ENCODE assay signal across 11 cellular contexts in the genomic region with DNA sequence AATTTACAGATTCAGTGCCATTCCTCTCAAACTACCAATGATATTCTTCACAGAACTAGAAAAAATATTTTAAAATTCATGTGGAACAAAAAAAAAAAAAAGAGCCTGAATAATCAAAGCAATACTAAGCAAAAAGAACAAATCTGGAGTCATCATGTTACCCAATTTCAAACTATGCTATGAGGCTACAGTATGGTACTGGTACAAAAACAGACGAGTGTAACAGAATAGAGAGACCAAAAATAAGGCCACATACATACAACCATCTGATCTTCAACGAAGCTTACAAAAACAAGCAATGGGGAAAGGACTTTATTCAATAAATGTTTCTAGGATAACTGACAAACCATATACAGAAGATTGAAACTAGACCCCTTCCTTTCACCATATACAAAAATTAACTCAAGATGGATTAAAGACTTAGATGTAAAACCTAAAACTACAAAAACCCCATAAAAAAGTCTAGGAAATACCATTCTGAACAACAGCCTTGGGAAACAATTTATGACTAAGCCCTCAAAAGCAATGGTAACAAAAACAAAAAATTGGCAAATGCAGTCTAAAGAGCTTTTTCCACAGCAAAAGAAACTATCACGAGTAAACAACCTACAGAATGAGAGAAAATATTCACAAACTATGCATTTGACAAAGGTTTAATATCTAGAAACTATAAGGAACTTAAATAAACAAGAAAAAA.
"Had no signal": no experiment of that assay in that cellular context is flagged by ENCODE, and none has a peak within 500 bp of the region (broad histone marks: within the 10 kb centered on the region; RNA-seq: fewer than 3 reads in every experiment).

No MANE protein-coding gene starts in this region.

- H3K4me1 ChIP-seq: parathyroid adenoma had no signal

- H3K36me3 ChIP-seq: brain microvascular endothelial cell had no signal

- ATAC-seq: activated naive CD8-positive, alpha-beta T cell treated with anti-CD3 and anti-CD28 coated beads, Interleukin-2, amount 50 U/mL, for 24 hours; left ventricle myocardium superior had no signal

- H3K27me3 Mint-ChIP-seq: activated CD4-positive, alpha-beta T cell treated with anti-CD3 and anti-CD28 coated beads, Interleukin-2, amount 10 ng/mL, durations not matched to agents 7 days and 5 days; activated naive CD8-positive, alpha-beta T cell treated with anti-CD3 and anti-CD28 coated beads, Interleukin-2, amount 50 U/mL, for 24 hours had no signal

- H3K9ac ChIP-seq: parathyroid adenoma had no signal

- H3K27ac Mint-ChIP-seq: activated CD4-positive, alpha-beta T cell treated with anti-CD3 and anti-CD28 coated beads, Interleukin-2, amount 10 ng/mL, durations not matched to agents 7 days and 5 days; activated naive CD8-positive, alpha-beta T cell treated with anti-CD3 and anti-CD28 coated beads, Interleukin-2, amount 50 U/mL, for 24 hours; endodermal cell had no signal

- H2AFZ ChIP-seq: parathyroid adenoma had no signal

- DNase-seq: activated CD4-positive, alpha-beta T cell treated with anti-CD3 and anti-CD28 coated beads, Interleukin-2, amount 10 ng/mL, durations not matched to agents 7 days and 5 days; activated CD4-positive, CD25-positive, alpha-beta regulatory T cell; activated CD8-positive, alpha-beta memory T cell treated with anti-CD3 and anti-CD28 coated beads for 24 hours; activated naive CD4-positive, alpha-beta T cell treated with Interleukin-2 at 50 U/mL for 16 hours; activated naive CD8-positive, alpha-beta T cell treated with anti-CD3 and anti-CD28 coated beads, Interleukin-2, amount 50 U/mL, for 24 hours; brain microvascular endothelial cell; endodermal cell; erythroblast; left ventricle myocardium superior had no signal

- H3K4me3 Mint-ChIP-seq: activated CD4-positive, alpha-beta T cell treated with anti-CD3 and anti-CD28 coated beads, Interleukin-2, amount 10 ng/mL, durations not matched to agents 7 days and 5 days; activated naive CD8-positive, alpha-beta T cell treated with anti-CD3 and anti-CD28 coated beads, Interleukin-2, amount 50 U/mL, for 24 hours; endodermal cell; neural crest cell had no signal

- H3K27ac ChIP-seq: brain microvascular endothelial cell, parathyroid adenoma had no signal

- H3K4me1 Mint-ChIP-seq: activated CD4-positive, alpha-beta T cell treated with anti-CD3 and anti-CD28 coated beads, Interleukin-2, amount 10 ng/mL, durations not matched to agents 7 days and 5 days; activated naive CD8-positive, alpha-beta T cell treated with anti-CD3 and anti-CD28 coated beads, Interleukin-2, amount 50 U/mL, for 24 hours; endodermal cell; neural crest cell had no signal

- H3K27me3 ChIP-seq: brain microvascular endothelial cell had no signal

- H3K79me2 ChIP-seq: parathyroid adenoma had no signal
